Comparison of ENCODE assay signal across 15 cellular contexts in genomic region chr22:19156109-19156508, GRCh38. TPM values are rescaled to one million over a fixed set of nuclear protein-coding genes. Genes with fewer than 3 reads are reported as not detected.
"Had no signal": no experiment of that assay in that cellular context is flagged by ENCODE, and none has a peak within 500 bp of the region (broad histone marks: within the 10 kb centered on the region; RNA-seq: fewer than 3 reads in every experiment).

No MANE protein-coding gene starts in this region.

RNA-seq across cellular contexts. Expression of gene GSC2, which starts 6.0 kb away (rescaled TPM):
- total RNA-seq: activated B cell treated with CpG ODN at 0.5 μM for 24 hours; activated CD4-positive, alpha-beta memory T cell treated with anti-CD3 and anti-CD28 coated beads for 36 hours; activated CD4-positive, alpha-beta memory T cell treated with anti-CD3 and anti-CD28 coated beads, Interleukin-2, amount 10 ng/mL, durations not matched to agents 7 days and 5 days; activated CD4-positive, alpha-beta T cell treated with anti-CD3 and anti-CD28 coated beads for 36 hours; activated CD4-positive, alpha-beta T cell treated with anti-CD3 and anti-CD28 coated beads, Interleukin-2, amount 10 ng/mL, durations not matched to agents 24 days and 14 days; activated CD4-positive, alpha-beta T cell treated with anti-CD3 and anti-CD28 coated beads, Interleukin-2, amount 10 ng/mL, durations not matched to agents 7 days and 5 days; activated CD8-positive, alpha-beta memory T cell treated with anti-CD3 and anti-CD28 coated beads for 36 hours; activated CD8-positive, alpha-beta memory T cell treated with anti-CD3 and anti-CD28 coated beads, Interleukin-2, amount 10 ng/mL, durations not matched to agents 7 days and 5 days; activated CD8-positive, alpha-beta T cell treated with anti-CD3 and anti-CD28 coated beads for 36 hours; activated CD8-positive, alpha-beta T cell treated with anti-CD3 and anti-CD28 coated beads, Interleukin-2, amount 10 ng/mL, durations not matched to agents 7 days and 5 days; T-cell; T-helper 1 cell treated with Interleukin-12 subunit alpha and Interleukin-12 subunit beta and Interleukin-4 antibody, amounts not matched to agents 30 ng/mL and 1 ng/mL, for 36 hours; T-helper 17 cell; T-helper 2 cell treated with Interferon-gamma antibody and Interleukin-4, amounts not matched to agents 100 ng/mL and 5 ng/mL, for 36 hours had no signal

RNA-seq across cellular contexts. Expression of gene TSSK2, which starts 25.0 kb away (rescaled TPM):
- total RNA-seq: activated CD4-positive, alpha-beta memory T cell treated with anti-CD3 and anti-CD28 coated beads for 36 hours; activated CD4-positive, alpha-beta memory T cell treated with anti-CD3 and anti-CD28 coated beads, Interleukin-2, amount 10 ng/mL, durations not matched to agents 7 days and 5 days; activated CD4-positive, alpha-beta T cell treated with anti-CD3 and anti-CD28 coated beads for 36 hours; activated CD4-positive, alpha-beta T cell treated with anti-CD3 and anti-CD28 coated beads, Interleukin-2, amount 10 ng/mL, durations not matched to agents 24 days and 14 days; activated CD4-positive, alpha-beta T cell treated with anti-CD3 and anti-CD28 coated beads, Interleukin-2, amount 10 ng/mL, durations not matched to agents 7 days and 5 days; activated CD8-positive, alpha-beta memory T cell treated with anti-CD3 and anti-CD28 coated beads for 36 hours; activated CD8-positive, alpha-beta memory T cell treated with anti-CD3 and anti-CD28 coated beads, Interleukin-2, amount 10 ng/mL, durations not matched to agents 7 days and 5 days; activated CD8-positive, alpha-beta T cell treated with anti-CD3 and anti-CD28 coated beads for 36 hours; activated CD8-positive, alpha-beta T cell treated with anti-CD3 and anti-CD28 coated beads, Interleukin-2, amount 10 ng/mL, durations not matched to agents 7 days and 5 days; T-helper 1 cell treated with Interleukin-12 subunit alpha and Interleukin-12 subunit beta and Interleukin-4 antibody, amounts not matched to agents 30 ng/mL and 1 ng/mL, for 36 hours; T-helper 2 cell treated with Interferon-gamma antibody and Interleukin-4, amounts not matched to agents 100 ng/mL and 5 ng/mL, for 36 hours; WTC11 had no signal
